Comparison of ENCODE assay signal across 11 cellular contexts in genomic region chr5:7851617-7852289, GRCh38. TPM values are rescaled to one million over a fixed set of nuclear protein-coding genes. Genes with fewer than 3 reads are reported as not detected.
DNase-seq lines count a peak whose midpoint lies in the region; ATAC-seq and TF ChIP-seq lines count a peak whose summit lies in the region.
"Had no signal": no experiment of that assay in that cellular context is flagged by ENCODE, and none has a peak within 500 bp of the region (broad histone marks: within the 10 kb centered on the region; RNA-seq: fewer than 3 reads in every experiment).

No MANE protein-coding gene starts in this region.

- DNase-seq in activated CD4-positive, alpha-beta T cell treated with anti-CD3 and anti-CD28 coated beads for 36 hours: peak; percentile 8
- no peak for DNase-seq in activated CD4-positive, alpha-beta T cell treated with anti-CD3 and anti-CD28 coated beads, Interleukin-2, amount 50 U/mL, for 4 hours
- DNase-seq in T-cell: peak in 2 of 34 experiments; percentile 3 to 14
- DNase-seq in immature natural killer cell: no peak
- no peak for DNase-seq in progenitor cell of endocrine pancreas (ENCODE audit: low spot score, unreplicated experiment)
- no peak for DNase-seq in posterior cingulate gyrus
- no peak for DNase-seq in ascending aorta (ENCODE audit: low spot score in 2 of 2)
- DNase-seq: DND-41, Kasumi-1, tibial artery had no signal

- intact Hi-C loops in activated CD4-positive, alpha-beta T cell treated with anti-CD3 and anti-CD28 coated beads for 36 hours (cut with DNase I, micrococcal nuclease): loop anchor here in 1 of 2 experiments (2.0 kb wide), 1 partner anchor 17 kb away; the partner anchor contains the start of genes FASTKD3 and MTRR
- intact Hi-C loops in posterior cingulate gyrus (cut with DNase I): loop anchor here (10.0 kb wide), 1 partner anchor 457 kb away; the partner anchor contains the start of gene ADCY2
- intact Hi-C loops in ascending aorta (cut with DNase I): loop anchor here (10.0 kb wide), 1 partner anchor 457 kb away; the partner anchor contains the start of gene ADCY2

- no peaks in the 10 kb centered on the region for H3K36me3 Mint-ChIP-seq in activated CD4-positive, alpha-beta T cell treated with anti-CD3 and anti-CD28 coated beads for 36 hours (ENCODE audit: low read depth)
- H3K36me3 Mint-ChIP-seq in T-cell (no peaks in the 10 kb centered on the region), immature natural killer cell (no peaks in the 10 kb centered on the region), progenitor cell of endocrine pancreas (ENCODE audit: insufficient read depth) (peaks cover 2% of the 10 kb centered on the region)

- no peak overlapping the region for H3K27ac ChIP-seq in ascending aorta
- H3K27ac ChIP-seq: tibial artery had no signal

- TF ChIP-seq CTCF in progenitor cell of endocrine pancreas (IDR thresholded peaks at IDR 0.05; ENCODE audit: unreplicated experiment) (no peak), ascending aorta (IDR thresholded peaks at IDR 0.05) (no peak)

- POLR2A ChIA-PET in activated CD4-positive, alpha-beta T cell treated with anti-CD3 and anti-CD28 coated beads for 36 hours (lab: Charles Lee): interaction anchor here (0.7 to 1.0 kb wide), 2 partner anchors 18 to 59 kb away, joined by 3 read pairs; partner anchors contain the start of genes FASTKD3 and MTRR
- POLR2A ChIA-PET in T-cell (lab: Charles Lee): no interaction called here

- H3K9me3 Mint-ChIP-seq in activated CD4-positive, alpha-beta T cell treated with anti-CD3 and anti-CD28 coated beads for 36 hours (ENCODE audit: low read depth): peaks cover 2% of the 10 kb centered on the region
- H3K9me3 Mint-ChIP-seq in T-cell: no peaks in the 10 kb centered on the region
- H3K9me3 Mint-ChIP-seq in immature natural killer cell: no peaks in the 10 kb centered on the region
- no peaks in the 10 kb centered on the region for H3K9me3 Mint-ChIP-seq in progenitor cell of endocrine pancreas (ENCODE audit: low read depth)

- H3K4me3 Mint-ChIP-seq in activated CD4-positive, alpha-beta T cell treated with anti-CD3 and anti-CD28 coated beads for 36 hours: no peak overlapping the region
- H3K4me3 Mint-ChIP-seq in T-cell (peak overlapping the region; percentile 76 to 83 (median 82)), immature natural killer cell (peak overlapping the region; percentile 2 to 90 (median 85)), progenitor cell of endocrine pancreas (ENCODE audit: low read depth) (peak overlapping the region; percentile 88)

- ATAC-seq in activated CD4-positive, alpha-beta T cell treated with anti-CD3 and anti-CD28 coated beads for 36 hours: no peak
- ATAC-seq in T-cell (replicated peaks in 1 of 4): peak in 3 of 4 experiments; percentile 31 to 41 (median 36)
- no peak for ATAC-seq in GM18861 (IDR thresholded peaks at IDR 0.05; ENCODE audit: unreplicated experiment)

- H3K27ac Mint-ChIP-seq in activated CD4-positive, alpha-beta T cell treated with anti-CD3 and anti-CD28 coated beads for 36 hours: peak overlapping the region; percentile 5
- no peak overlapping the region for H3K27ac Mint-ChIP-seq in T-cell
- H3K27ac Mint-ChIP-seq in immature natural killer cell: peak overlapping the region in 4 of 6 donors; percentile 3 to 60 (median 52)
- H3K27ac Mint-ChIP-seq in progenitor cell of endocrine pancreas: peak overlapping the region; percentile 90

- H3K4me1 Mint-ChIP-seq in activated CD4-positive, alpha-beta T cell treated with anti-CD3 and anti-CD28 coated beads for 36 hours: peaks cover 18% of the 10 kb centered on the region
- H3K4me1 Mint-ChIP-seq in T-cell: peaks cover 16 to 23% (median 21%) of the 10 kb centered on the region in 3 donors
- H3K4me1 Mint-ChIP-seq in immature natural killer cell: peaks cover 20 to 32% of the 10 kb centered on the region in 2 donors
- peaks cover 14% of the 10 kb centered on the region for H3K4me1 Mint-ChIP-seq in progenitor cell of endocrine pancreas (ENCODE audit: low read depth)

- H3K4me1 ChIP-seq in ascending aorta: peaks cover 3 to 4% of the 10 kb centered on the region in 2 donors

- no peaks in the 10 kb centered on the region for H3K36me3 ChIP-seq in ascending aorta
- H3K36me3 ChIP-seq: tibial artery had no signal

- CTCF ChIA-PET in activated CD4-positive, alpha-beta T cell treated with anti-CD3 and anti-CD28 coated beads for 36 hours (lab: Charles Lee): interaction anchor here (0.5 to 1.1 kb wide), 2 partner anchors 9 to 1259 kb away, joined by 3 to 4 read pairs; no protein-coding TSS in a partner anchor
- CTCF ChIA-PET in T-cell (lab: Charles Lee): no interaction called here

- no peaks in the 10 kb centered on the region for H3K9me3 ChIP-seq in ascending aorta
- H3K9me3 ChIP-seq: tibial artery had no signal

- H3K27me3 ChIP-seq in ascending aorta: peaks cover 5% of the 10 kb centered on the region

- no peak overlapping the region for H3K4me3 ChIP-seq in ascending aorta

- peaks cover 16% of the 10 kb centered on the region for H3K27me3 Mint-ChIP-seq in activated CD4-positive, alpha-beta T cell treated with anti-CD3 and anti-CD28 coated beads for 36 hours
- H3K27me3 Mint-ChIP-seq in T-cell: peaks cover 9 to 24% of the 10 kb centered on the region in 2 donors
- peaks cover 2 to 7% (median 3%) of the 10 kb centered on the region in 3 donors for H3K27me3 Mint-ChIP-seq in immature natural killer cell (ENCODE audit: low read depth in 3 of 3)
- peaks cover 11% of the 10 kb centered on the region for H3K27me3 Mint-ChIP-seq in progenitor cell of endocrine pancreas

RNA-seq across cellular contexts. Expression of gene CFAP90, which starts 0.8 kb away (rescaled TPM):
- not detected for total RNA-seq in activated CD4-positive, alpha-beta T cell treated with anti-CD3 and anti-CD28 coated beads for 36 hours
- not detected for total RNA-seq in T-cell
- polyA plus RNA-seq in immature natural killer cell: not detected
- total RNA-seq in progenitor cell of endocrine pancreas: 2.1 and 2.8 TPM in 2 replicates
- total RNA-seq in ascending aorta: not detected

RNA-seq across cellular contexts. Expression of gene FASTKD3, which starts 17.1 kb away (rescaled TPM):
- 1 to 10 TPM; 9.2 to 9.6 TPM for total RNA-seq in activated CD4-positive, alpha-beta T cell treated with anti-CD3 and anti-CD28 coated beads for 36 hours
- 10 to 100 TPM in 2 of 5 donors, 1 to 10 TPM in 3; 6.9 to 11.1 (median 9.7) TPM for total RNA-seq in T-cell
- 10 to 100 TPM; 11.7 to 13.9 (median 12.5) TPM for polyA plus RNA-seq in immature natural killer cell
- total RNA-seq in progenitor cell of endocrine pancreas: 9.4 and 11.1 TPM in 2 replicates
- total RNA-seq in ascending aorta: not detected

RNA-seq across cellular contexts. Expression of gene MTRR, which starts 17.2 kb away (rescaled TPM):
- total RNA-seq in activated CD4-positive, alpha-beta T cell treated with anti-CD3 and anti-CD28 coated beads for 36 hours: 10 to 100 TPM; 49.3 to 52.9 TPM
- total RNA-seq in T-cell (10 to 100 TPM; 66.9 to 90.2 (median 83.0) TPM), progenitor cell of endocrine pancreas (49.0 and 49.3 TPM in 2 replicates), ascending aorta (15.0 TPM)
- 10 to 100 TPM; 23.2 to 58.6 (median 33.3) TPM for polyA plus RNA-seq in immature natural killer cell

Comparison
In these comparisons a context has a peak if more than half of its experiments do, and no peak if none do; other contexts are left out.
1. ATAC-seq: peak in T-cell (3 of 4); none in activated CD4-positive, alpha-beta T cell treated with anti-CD3 and anti-CD28 coated beads for 36 hours (single experiment) and GM18861 (single experiment).
2. H3K27ac Mint-ChIP-seq: peak in activated CD4-positive, alpha-beta T cell treated with anti-CD3 and anti-CD28 coated beads for 36 hours (single experiment), immature natural killer cell (4 of 6) and progenitor cell of endocrine pancreas (single experiment); none in T-cell (0 of 2).